In genomic region chr1:228151526-228151925, GRCh38 we compare ENCODE assay signal across 11 cellular contexts. TPM values are rescaled to one million over a fixed set of nuclear protein-coding genes. Genes with fewer than 3 reads are reported as not detected.
DNase-seq lines count a peak whose midpoint lies in the region; ATAC-seq and TF ChIP-seq lines count a peak whose summit lies in the region.
"Had no signal": no experiment of that assay in that cellular context is flagged by ENCODE, and none has a peak within 500 bp of the region (broad histone marks: within the 10 kb centered on the region; RNA-seq: fewer than 3 reads in every experiment).

No MANE protein-coding gene starts in this region.

- peak overlapping the region in 4 of 7 donors; percentile 21 to 70 (median 39) for H3K27ac Mint-ChIP-seq in CD14-positive monocyte

- H3K27me3 Mint-ChIP-seq in CD14-positive monocyte (ENCODE audit: low read depth in 3 of 3) = peaks cover 0 to 3% (median 1%) of the 10 kb centered on the region in 3 donors

- 66 to 74% methylated on average over 4 to 6 of the region's 6 CpGs for WGBS in testis, 2 donors

- in situ Hi-C loops in gastrocnemius medialis (cut with MboI; ENCODE audit: low sequenced_read_pairs in 4 of 4) = no loop called here

- H3K4me3 Mint-ChIP-seq in CD14-positive monocyte = no peak overlapping the region

- H3K36me3 Mint-ChIP-seq in CD14-positive monocyte = peaks cover 5 to 23% of the 10 kb centered on the region in 2 donors

- DNase-seq in CD14-positive monocyte (ENCODE audit: low spot score) (peak; percentile 45), PC-3 (no peak), fibroblast of lung (ENCODE audit: low read depth in 2 of 2) (no peak), posterior vena cava (ENCODE audit: low spot score) (peak; percentile 78), gastrocnemius medialis (no peak), testis (no peak), NCI-H187 (lab: John Stamatoyannopoulos, UW) (no peak), AML-193 (lab: John Stamatoyannopoulos, UW) (no peak)
- DNase-seq: activated CD4-positive, alpha-beta T cell treated with anti-CD3 and anti-CD28 coated beads, Interleukin-2, amount 50 U/mL, for 48 hours; amniotic stem cell; Calu3 had no signal

- ATAC-seq in PC-3 (0 out of 2 replicates have a peak, but pooled peaks have one; percentile 2), gastrocnemius medialis (no peak)

- H3K4me2 ChIP-seq in PC-3 (ENCODE audit: low read length) = no peak overlapping the region
- H3K4me2 ChIP-seq in fibroblast of lung (ENCODE audit: extremely low read depth, insufficient read depth, low read length) = peak overlapping the region; percentile 56

- peaks cover 4% of the 10 kb centered on the region for H3K4me1 Mint-ChIP-seq in CD14-positive monocyte

- H3K27ac ChIP-seq in PC-3 (ENCODE audit: low read length) (no peak overlapping the region), fibroblast of lung (ENCODE audit: insufficient read depth, low read length) (peak overlapping the region; percentile 78), gastrocnemius medialis (no peak overlapping the region), testis (peak overlapping the region in 1 of 2 donors; percentile 93)

- no peak overlapping the region for H3K4me3 ChIP-seq in PC-3 (ENCODE audit: low read length)
- H3K4me3 ChIP-seq in fibroblast of lung (replicated peaks in 1 of 4; ENCODE audit: control extremely low read depth in 1 of 4, insufficient read depth in 1 of 4, low read depth in 3 of 4, low read length in 4 of 4) = no peak overlapping the region
- H3K4me3 ChIP-seq in gastrocnemius medialis = no peak overlapping the region
- H3K4me3 ChIP-seq in testis = no peak overlapping the region

- no peaks in the 10 kb centered on the region for H3K4me1 ChIP-seq in PC-3 (ENCODE audit: insufficient read depth, low read length)
- H3K4me1 ChIP-seq in fibroblast of lung (ENCODE audit: control insufficient read depth, extremely low read depth, insufficient read depth, low read length) = peaks cover 34% of the 10 kb centered on the region
- H3K4me1 ChIP-seq in gastrocnemius medialis = peaks cover 0 to 4% of the 10 kb centered on the region in 2 donors
- H3K4me1 ChIP-seq in testis = peaks cover 54% of the 10 kb centered on the region

- peaks cover 5% of the 10 kb centered on the region; the same call in 1 of the 2 replicates for H4K20me1 ChIP-seq in PC-3 (ENCODE audit: low read length)
- no peaks in the 10 kb centered on the region for H4K20me1 ChIP-seq in fibroblast of lung (ENCODE audit: control insufficient read depth, extremely low read depth, insufficient read depth, low read length)

- intact Hi-C loops in CD14-positive monocyte (cut with micrococcal nuclease) = no loop called here
- intact Hi-C loops in PC-3 (cut with micrococcal nuclease) = no loop called here
- intact Hi-C loops in posterior vena cava (cut with DNase I) = no loop called here
- intact Hi-C loops in gastrocnemius medialis (cut with DNase I; ENCODE audit: low total_unique reads) = no loop called here
- intact Hi-C loops in testis (cut with DNase I; ENCODE audit: low total_unique reads) = no loop called here

- H3K9me3 Mint-ChIP-seq in CD14-positive monocyte = no peaks in the 10 kb centered on the region

- no peak for TF ChIP-seq CTCF in CD14-positive monocyte (IDR thresholded peaks at IDR 0.05)
- no peak for TF ChIP-seq CTCF in PC-3 (conservative IDR thresholded peaks at IDR 0.05; ENCODE audit: low read depth, low read length)
- TF ChIP-seq CTCF in fibroblast of lung (conservative IDR thresholded peaks at IDR 0.05 in 1 of 2, IDR thresholded peaks at IDR 0.05 in 1 of 2; ENCODE audit: low read depth in 1 of 2, low read length in 2 of 2) = no peak
- TF ChIP-seq CTCF in gastrocnemius medialis (IDR thresholded peaks at IDR 0.05 in 4 of 5, conservative IDR thresholded peaks at IDR 0.05 in 1 of 5) = no peak
- TF ChIP-seq CTCF in testis (IDR thresholded peaks at IDR 0.05) = no peak

- no peaks in the 10 kb centered on the region for H3K27me3 ChIP-seq in PC-3 (ENCODE audit: low read length)
- H3K27me3 ChIP-seq in fibroblast of lung (ENCODE audit: control insufficient read depth, insufficient read depth, low read length) = no peaks in the 10 kb centered on the region
- peaks cover 0 to 2% (median 0%) of the 10 kb centered on the region in 3 donors for H3K27me3 ChIP-seq in gastrocnemius medialis
- no peaks in the 10 kb centered on the region for H3K27me3 ChIP-seq in testis

- BruUV-seq in PC-3 (replicated peaks; lab: Mats Ljungman, UMichigan) = no TSS peak

- H3K9me3 ChIP-seq in PC-3 (ENCODE audit: low read length) (no peaks in the 10 kb centered on the region), fibroblast of lung (ENCODE audit: control insufficient read depth, insufficient read depth, low read depth, low read length) (no peaks in the 10 kb centered on the region), gastrocnemius medialis (no peaks in the 10 kb centered on the region), testis (no peaks in the 10 kb centered on the region)

- POLR2A ChIA-PET in PC-3 (lab: Charles Lee; ENCODE audit: unreplicated experiment) = no interaction called here

- H2AFZ ChIP-seq in PC-3 (ENCODE audit: low read length) (no peak overlapping the region), fibroblast of lung (ENCODE audit: low read length) (no peak overlapping the region)

- no peak for TF ChIP-seq POLR2A in gastrocnemius medialis (IDR thresholded peaks at IDR 0.05)
- TF ChIP-seq POLR2A in testis (IDR thresholded peaks at IDR 0.05) = no peak

- no peaks in the 10 kb centered on the region for H3K9me2 ChIP-seq in PC-3 (replicated peaks; ENCODE audit: low read length)

- CTCF ChIA-PET in PC-3 (lab: Charles Lee) = interaction anchor here (1.0 kb wide), 1 partner anchor 152 kb away, joined by 4 read pairs; no protein-coding TSS in a partner anchor

- H3F3A ChIP-seq in PC-3 (ENCODE audit: low read length, unreplicated experiment) = no peaks in the 10 kb centered on the region

- H3K9ac ChIP-seq in PC-3 (ENCODE audit: low read length) = no peak overlapping the region
- no peak overlapping the region for H3K9ac ChIP-seq in fibroblast of lung (ENCODE audit: insufficient read depth, low read length)

- H3K36me3 ChIP-seq in PC-3 (ENCODE audit: low read depth, low read length) = peaks cover 7% of the 10 kb centered on the region
- H3K36me3 ChIP-seq in fibroblast of lung (ENCODE audit: control insufficient read depth, insufficient read depth, low read length) = peaks cover 10% of the 10 kb centered on the region
- peaks cover 0 to 20% of the 10 kb centered on the region in 2 donors for H3K36me3 ChIP-seq in gastrocnemius medialis
- no peaks in the 10 kb centered on the region for H3K36me3 ChIP-seq in testis (ENCODE audit: low read depth, missing control alignments)

- peaks cover 12% of the 10 kb centered on the region for H3K79me2 ChIP-seq in PC-3 (ENCODE audit: low read length)
- H3K79me2 ChIP-seq in fibroblast of lung (ENCODE audit: control insufficient read depth, insufficient read depth, low read length) = peaks cover 23% of the 10 kb centered on the region

RNA-seq across cellular contexts. Expression of gene GJC2, which starts 1.8 kb away (rescaled TPM):
- not detected for polyA plus RNA-seq in CD14-positive monocyte
- total RNA-seq in PC-3 (2014; rRNA removed) = 1.2 and 2.2 TPM in 2 replicates
- 6.7 and 13.4 TPM in 2 replicates for total RNA-seq in fibroblast of lung
- 1.3 and 1.4 TPM in 2 replicates for polyA plus RNA-seq in fibroblast of lung
- 5.0 and 5.3 TPM in 2 replicates for polyA plus RNA-seq in fibroblast of lung (2012)
- 4.0 and 4.4 TPM in 2 replicates for polyA minus RNA-seq in fibroblast of lung (ENCODE audit: low replicate concordance)
- total RNA-seq in posterior vena cava = 1 to 10 TPM; 6.9 to 8.2 TPM
- under 1 TPM in 2 of 4 donors, not detected in 2; 0.26 to 0.64 TPM for total RNA-seq in gastrocnemius medialis
- total RNA-seq in testis = 1 to 10 TPM; 2.0 to 4.2 TPM
- 2.6 TPM for polyA plus RNA-seq in testis (ENCODE audit: insufficient read depth, low read depth, low replicate concordance)

RNA-seq across cellular contexts. Expression of gene GUK1, which starts 11.4 kb away (rescaled TPM):
- 100 to 1,000 TPM; 262 to 316 TPM for polyA plus RNA-seq in CD14-positive monocyte
- 996 and 1,117 TPM in 2 replicates for total RNA-seq in PC-3 (2014; rRNA removed)
- total RNA-seq in fibroblast of lung = 325 and 479 TPM in 2 replicates
- 217 and 286 TPM in 2 replicates for polyA plus RNA-seq in fibroblast of lung
- polyA plus RNA-seq in fibroblast of lung (2012) = 265 and 391 TPM in 2 replicates
- 101 and 146 TPM in 2 replicates for polyA minus RNA-seq in fibroblast of lung (ENCODE audit: low replicate concordance)
- total RNA-seq in posterior vena cava = 100 to 1,000 TPM; 220 to 234 TPM
- total RNA-seq in gastrocnemius medialis = 100 to 1,000 TPM; 161 to 230 (median 183) TPM
- 100 to 1,000 TPM; 298 to 343 TPM for total RNA-seq in testis
- polyA plus RNA-seq in testis (ENCODE audit: insufficient read depth, low read depth, low replicate concordance) = 236 TPM

RNA-seq across cellular contexts. Expression of gene IBA57, which starts 14.1 kb away (rescaled TPM):
- polyA plus RNA-seq in CD14-positive monocyte = 1 to 10 TPM; 1.6 to 2.1 TPM
- 13.3 and 18.3 TPM in 2 replicates for total RNA-seq in PC-3 (2014; rRNA removed)
- total RNA-seq in fibroblast of lung = 3.6 and 3.8 TPM in 2 replicates
- polyA plus RNA-seq in fibroblast of lung = 1.3 and 1.4 TPM in 2 replicates
- polyA plus RNA-seq in fibroblast of lung (2012) = 2.3 and 3.6 TPM in 2 replicates
- 1.9 and 3.3 TPM in 2 replicates for polyA minus RNA-seq in fibroblast of lung (ENCODE audit: low replicate concordance)
- 1 to 10 TPM; 7.4 to 7.8 TPM for total RNA-seq in posterior vena cava
- 10 to 100 TPM in 3 of 4 donors, 1 to 10 TPM in 1; 4.9 to 15.7 (median 12.3) TPM for total RNA-seq in gastrocnemius medialis
- total RNA-seq in testis = 10 to 100 TPM; 16.0 to 23.2 TPM
- 21.0 TPM for polyA plus RNA-seq in testis (ENCODE audit: insufficient read depth, low read depth, low replicate concordance)

RNA-seq across cellular contexts. Expression of gene MRPL55, which starts 42.4 kb away (rescaled TPM):
- polyA plus RNA-seq in CD14-positive monocyte (100 to 1,000 TPM in 1 of 2 donors, 10 to 100 TPM in 1; 99.8 to 104 TPM), fibroblast of lung (39.5 and 41.0 TPM in 2 replicates), testis (ENCODE audit: insufficient read depth, low read depth, low replicate concordance) (63.1 TPM)
- total RNA-seq in PC-3 (2014; rRNA removed) (343 and 375 TPM in 2 replicates), fibroblast of lung (51.7 and 61.6 TPM in 2 replicates), posterior vena cava (10 to 100 TPM; 30.0 to 30.9 TPM), gastrocnemius medialis (100 to 1,000 TPM in 1 of 4 donors, 10 to 100 TPM in 3; 64.7 to 123 (median 74.2) TPM), testis (100 to 1,000 TPM; 102 to 121 TPM)
- 55.0 and 70.4 TPM in 2 replicates for polyA plus RNA-seq in fibroblast of lung (2012)
- 7.1 and 30.6 TPM in 2 replicates for polyA minus RNA-seq in fibroblast of lung (ENCODE audit: low replicate concordance)

RNA-seq across cellular contexts. Expression of gene C1orf35, which starts 48.4 kb away (rescaled TPM):
- 10 to 100 TPM in 1 of 2 donors, 1 to 10 TPM in 1; 6.9 to 10.6 TPM for polyA plus RNA-seq in CD14-positive monocyte
- total RNA-seq in PC-3 (2014; rRNA removed) = 63.3 and 93.0 TPM in 2 replicates
- total RNA-seq in fibroblast of lung = 7.6 and 8.0 TPM in 2 replicates
- 4.8 and 7.0 TPM in 2 replicates for polyA plus RNA-seq in fibroblast of lung
- 8.5 and 15.4 TPM in 2 replicates for polyA plus RNA-seq in fibroblast of lung (2012)
- polyA minus RNA-seq in fibroblast of lung (ENCODE audit: low replicate concordance) = 2.6 and 6.9 TPM in 2 replicates
- total RNA-seq in posterior vena cava = 1 to 10 TPM; 7.8 to 8.0 TPM
- 10 to 100 TPM in 1 of 4 donors, 1 to 10 TPM in 3; 5.9 to 11.0 (median 7.8) TPM for total RNA-seq in gastrocnemius medialis
- 10 to 100 TPM; 19.4 to 25.0 TPM for total RNA-seq in testis
- 11.3 TPM for polyA plus RNA-seq in testis (ENCODE audit: insufficient read depth, low read depth, low replicate concordance)

Comparison
In these comparisons a context has a peak if more than half of its experiments do, and no peak if none do; other contexts are left out.
1. DNase-seq: peak in CD14-positive monocyte (single experiment) and posterior vena cava (single experiment); none in PC-3 (single experiment), fibroblast of lung (0 of 2), gastrocnemius medialis (0 of 2), testis (single experiment), NCI-H187 (0 of 2) and AML-193 (0 of 2).